ENCODE assay signal across 24 cellular contexts in the genomic region with DNA sequence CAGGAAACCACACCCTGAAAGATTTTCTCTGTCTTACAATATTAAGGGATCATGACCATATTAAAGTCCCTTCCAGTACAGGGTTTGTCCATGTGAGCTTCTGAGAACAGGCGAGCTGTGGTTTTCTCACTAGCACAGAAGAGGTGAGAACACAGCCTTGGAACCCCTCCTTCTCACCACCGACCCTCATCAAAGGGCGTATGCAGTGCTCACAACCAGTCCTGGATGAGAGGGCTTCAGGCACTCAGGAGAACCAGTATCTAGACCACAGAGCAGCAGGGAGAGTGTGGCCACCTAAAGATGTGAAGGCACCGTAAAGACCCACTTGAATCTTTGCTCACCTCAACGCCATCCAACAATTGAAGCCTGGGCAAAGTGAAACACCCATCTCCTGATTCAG.
DNase-seq lines count a peak whose midpoint lies in the region; ATAC-seq and TF ChIP-seq lines count a peak whose summit lies in the region.
"Had no signal": no experiment of that assay in that cellular context is flagged by ENCODE, and none has a peak within 500 bp of the region (broad histone marks: within the 10 kb centered on the region; RNA-seq: fewer than 3 reads in every experiment).

No MANE protein-coding gene starts in this region.

- H3K9me3 ChIP-seq in lower lobe of right lung (no peaks in the 10 kb centered on the region), body of pancreas (no peaks in the 10 kb centered on the region)
- H3K9me3 ChIP-seq: HAP-1, suprapubic skin had no signal

- H3K27me3 Mint-ChIP-seq in activated CD8-positive, alpha-beta T cell treated with anti-CD3 and anti-CD28 coated beads for 36 hours: no peaks in the 10 kb centered on the region
- H3K27me3 Mint-ChIP-seq in stimulated activated naive CD8-positive, alpha-beta T cell treated with anti-CD3 and anti-CD28 coated beads, Interleukin-15, Interleukin-2, amounts not matched to agents 100 ng/mL and 50 ng/mL, for 24 hours: no peaks in the 10 kb centered on the region
- H3K27me3 Mint-ChIP-seq: IgD-negative memory B cell had no signal

- peak; percentile 34 for DNase-seq in activated gamma-delta T cell treated with Interleukin-2 at 50 U/mL for 16 hours
- DNase-seq in activated gamma-delta T cell (lab: John Stamatoyannopoulos, UW): no peak
- DNase-seq in activated CD8-positive, alpha-beta T cell treated with anti-CD3 and anti-CD28 coated beads for 36 hours: peak; percentile 67
- no peak for DNase-seq in lower lobe of right lung
- no peak for DNase-seq in body of pancreas
- DNase-seq in NCI-H524 treated with DMSO at 0.1 percent for 48 hours (lab: John Stamatoyannopoulos, UW): no peak
- DNase-seq: Caco-2; effector CD8-positive, alpha-beta T cell; erythroblast; GF-D8; kidney; NCI-H1105; NCI-H2029 treated with DMSO at 0.1 percent for 48 hours; NCI-H774; right cardiac atrium; RPMI8226; spleen; T-helper 1 cell had no signal

- POLR2A ChIA-PET in activated CD8-positive, alpha-beta T cell treated with anti-CD3 and anti-CD28 coated beads for 36 hours (lab: Charles Lee): interaction anchor here (1.0 to 2.2 kb wide), 6 partner anchors 8 to 441 kb away, joined by 3 to 8 read pairs (median 4); no protein-coding TSS in a partner anchor

- TF ChIP-seq POLR2A in body of pancreas (IDR thresholded peaks at IDR 0.05): no peak

- H3K36me3 Mint-ChIP-seq in activated CD8-positive, alpha-beta T cell treated with anti-CD3 and anti-CD28 coated beads for 36 hours (ENCODE audit: low read depth): peaks cover 5% of the 10 kb centered on the region
- peaks cover 14% of the 10 kb centered on the region for H3K36me3 Mint-ChIP-seq in stimulated activated naive CD8-positive, alpha-beta T cell treated with anti-CD3 and anti-CD28 coated beads, Interleukin-15, Interleukin-2, amounts not matched to agents 100 ng/mL and 50 ng/mL, for 24 hours (ENCODE audit: low read depth)

- H3K27me3 ChIP-seq in lower lobe of right lung (ENCODE audit: low read depth) (no peaks in the 10 kb centered on the region), body of pancreas (no peaks in the 10 kb centered on the region)
- H3K27me3 ChIP-seq: spleen, suprapubic skin had no signal

- H3K4me1 Mint-ChIP-seq in activated CD8-positive, alpha-beta T cell treated with anti-CD3 and anti-CD28 coated beads for 36 hours (ENCODE audit: low read depth): peaks cover 40% of the 10 kb centered on the region
- peaks cover 50% of the 10 kb centered on the region for H3K4me1 Mint-ChIP-seq in stimulated activated naive CD8-positive, alpha-beta T cell treated with anti-CD3 and anti-CD28 coated beads, Interleukin-15, Interleukin-2, amounts not matched to agents 100 ng/mL and 50 ng/mL, for 24 hours (ENCODE audit: low read depth)

- H3K4me3 ChIP-seq in lower lobe of right lung (no peak overlapping the region), body of pancreas (no peak overlapping the region)
- H3K4me3 ChIP-seq: HAP-1, spleen, suprapubic skin had no signal

- peak overlapping the region; percentile 37 for H3K4me3 Mint-ChIP-seq in activated CD8-positive, alpha-beta T cell treated with anti-CD3 and anti-CD28 coated beads for 36 hours
- peak overlapping the region; percentile 61 for H3K4me3 Mint-ChIP-seq in stimulated activated naive CD8-positive, alpha-beta T cell treated with anti-CD3 and anti-CD28 coated beads, Interleukin-15, Interleukin-2, amounts not matched to agents 100 ng/mL and 50 ng/mL, for 24 hours
- H3K4me3 Mint-ChIP-seq: IgD-negative memory B cell, neural crest cell had no signal

- peak; percentile 80 for ATAC-seq in activated CD8-positive, alpha-beta T cell treated with anti-CD3 and anti-CD28 coated beads for 36 hours
- ATAC-seq in lower lobe of right lung (no peak), body of pancreas (no peak), HG03469 (IDR thresholded peaks at IDR 0.05; ENCODE audit: unreplicated experiment) (no peak)
- ATAC-seq: right cardiac atrium had no signal

- no peaks in the 10 kb centered on the region for H3K36me3 ChIP-seq in lower lobe of right lung
- no peaks in the 10 kb centered on the region for H3K36me3 ChIP-seq in body of pancreas (replicated peaks in 1 of 2; ENCODE audit: insufficient read depth in 1 of 2, low read depth in 2 of 2)
- H3K36me3 ChIP-seq: HAP-1, spleen, suprapubic skin had no signal

- no peak for TF ChIP-seq CTCF in activated CD8-positive, alpha-beta T cell treated with anti-CD3 and anti-CD28 coated beads for 36 hours (IDR thresholded peaks at IDR 0.05)
- TF ChIP-seq CTCF in lower lobe of right lung (IDR thresholded peaks at IDR 0.05) (no peak), body of pancreas (IDR thresholded peaks at IDR 0.05) (no peak)

- H3K27ac Mint-ChIP-seq in activated CD8-positive, alpha-beta T cell treated with anti-CD3 and anti-CD28 coated beads for 36 hours: peak overlapping the region; percentile 85
- H3K27ac Mint-ChIP-seq in stimulated activated naive CD8-positive, alpha-beta T cell treated with anti-CD3 and anti-CD28 coated beads, Interleukin-15, Interleukin-2, amounts not matched to agents 100 ng/mL and 50 ng/mL, for 24 hours: peak overlapping the region; percentile 88

- CTCF ChIA-PET in activated CD8-positive, alpha-beta T cell treated with anti-CD3 and anti-CD28 coated beads for 36 hours (lab: Charles Lee): interaction anchor here (0.8 to 3.7 kb wide), 6 partner anchors 9 to 641 kb away, joined by 3 to 19 read pairs (median 4); no protein-coding TSS in a partner anchor

- peaks cover 26% of the 10 kb centered on the region for H3K4me1 ChIP-seq in lower lobe of right lung
- no peaks in the 10 kb centered on the region for H3K4me1 ChIP-seq in body of pancreas
- H3K4me1 ChIP-seq: Caco-2, HAP-1 had no signal

- 92 to 93% methylated on average over 4 to 5 of the region's 5 CpGs for WGBS in body of pancreas, 2 donors

- peaks cover 8% of the 10 kb centered on the region for H3K9me3 Mint-ChIP-seq in activated CD8-positive, alpha-beta T cell treated with anti-CD3 and anti-CD28 coated beads for 36 hours
- H3K9me3 Mint-ChIP-seq in stimulated activated naive CD8-positive, alpha-beta T cell treated with anti-CD3 and anti-CD28 coated beads, Interleukin-15, Interleukin-2, amounts not matched to agents 100 ng/mL and 50 ng/mL, for 24 hours: peaks cover 13% of the 10 kb centered on the region

- H3K27ac ChIP-seq in lower lobe of right lung (peak overlapping the region; percentile 32), body of pancreas (no peak overlapping the region)
- H3K27ac ChIP-seq: suprapubic skin had no signal

- intact Hi-C loops in activated CD8-positive, alpha-beta T cell treated with anti-CD3 and anti-CD28 coated beads for 36 hours (cut with micrococcal nuclease): no loop called here
- intact Hi-C loops in lower lobe of right lung (cut with DNase I): no loop called here
- intact Hi-C loops in body of pancreas (cut with DNase I): no loop called here

Comparison
In these comparisons a context has a peak if more than half of its experiments do, and no peak if none do; other contexts are left out.
1. DNase-seq: peak in activated gamma-delta T cell treated with Interleukin-2 at 50 U/mL for 16 hours (single experiment) and activated CD8-positive, alpha-beta T cell treated with anti-CD3 and anti-CD28 coated beads for 36 hours (single experiment); none in activated gamma-delta T cell (single experiment), lower lobe of right lung (single experiment), body of pancreas (0 of 4) and NCI-H524 treated with DMSO at 0.1 percent for 48 hours (single experiment).